8 cellular contexts compared by ENCODE assay signal in the genomic region with DNA sequence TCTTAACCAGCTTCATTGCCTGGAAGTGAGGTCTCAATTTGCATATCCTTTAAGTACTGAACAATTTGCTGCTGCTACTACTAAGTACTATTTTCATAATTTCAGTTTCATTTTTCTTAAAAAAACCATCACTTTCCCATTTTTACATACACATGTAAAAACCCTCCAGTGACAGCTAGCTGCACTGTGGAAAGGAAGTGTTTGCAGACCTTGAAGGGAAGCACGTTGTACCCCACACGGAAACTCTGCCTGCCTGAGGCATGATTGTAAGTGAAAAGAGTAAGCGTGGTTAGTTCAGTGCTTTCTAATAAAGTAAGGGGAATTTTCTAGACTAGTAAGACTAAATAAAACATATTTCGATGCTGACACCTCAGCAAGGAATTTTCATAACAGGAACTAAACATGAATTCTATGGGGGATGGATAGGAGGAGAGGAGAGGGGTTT.
A peak's percentile ranks its signal among the peaks of the same experiment; 100 is the strongest.
DNase-seq lines count a peak whose midpoint lies in the region; ATAC-seq and TF ChIP-seq lines count a peak whose summit lies in the region.

No MANE protein-coding gene starts in this region.

- ATAC-seq in GM21390 (IDR thresholded peaks at IDR 0.05; ENCODE audit: unreplicated experiment), result peak; percentile 93

- H3K4me3 ChIP-seq in fibroblast of the aortic adventitia (ENCODE audit: low read depth, low read length), result no peak overlapping the region

- peak; percentile 66 for DNase-seq in GDM1 (lab: John Stamatoyannopoulos, UW)
- peak; percentile 9 for DNase-seq in KG1 (lab: John Stamatoyannopoulos, UW)
- peak; percentile 16 for DNase-seq in fibroblast of the aortic adventitia (ENCODE audit: low read depth)
- no peak for DNase-seq in NCI-H2171 (lab: John Stamatoyannopoulos, UW)
- no peak for DNase-seq in activated gamma-delta T cell treated with Interleukin-2 at 50 U/mL for 16 hours
- no peak for DNase-seq in SIG-M5 treated with dmso at 0.1 percent for 504 hours (lab: John Stamatoyannopoulos, UW; ENCODE audit: unreplicated experiment)
- DNase-seq in H4 (ENCODE audit: low spot score), result no peak

- TF ChIP-seq CTCF in fibroblast of the aortic adventitia (IDR thresholded peaks at IDR 0.05; ENCODE audit: insufficient read depth, low read length), result no peak

Comparison
In these comparisons a context has a peak if more than half of its experiments do, and no peak if none do; other contexts are left out.
1. DNase-seq: peak in GDM1 (single experiment), KG1 (single experiment) and fibroblast of the aortic adventitia (single experiment); none in NCI-H2171 (single experiment), activated gamma-delta T cell treated with Interleukin-2 at 50 U/mL for 16 hours (single experiment), SIG-M5 treated with dmso at 0.1 percent for 504 hours (single experiment) and H4 (single experiment).